Comparison of ENCODE assay signal across 23 cellular contexts in the genomic region with DNA sequence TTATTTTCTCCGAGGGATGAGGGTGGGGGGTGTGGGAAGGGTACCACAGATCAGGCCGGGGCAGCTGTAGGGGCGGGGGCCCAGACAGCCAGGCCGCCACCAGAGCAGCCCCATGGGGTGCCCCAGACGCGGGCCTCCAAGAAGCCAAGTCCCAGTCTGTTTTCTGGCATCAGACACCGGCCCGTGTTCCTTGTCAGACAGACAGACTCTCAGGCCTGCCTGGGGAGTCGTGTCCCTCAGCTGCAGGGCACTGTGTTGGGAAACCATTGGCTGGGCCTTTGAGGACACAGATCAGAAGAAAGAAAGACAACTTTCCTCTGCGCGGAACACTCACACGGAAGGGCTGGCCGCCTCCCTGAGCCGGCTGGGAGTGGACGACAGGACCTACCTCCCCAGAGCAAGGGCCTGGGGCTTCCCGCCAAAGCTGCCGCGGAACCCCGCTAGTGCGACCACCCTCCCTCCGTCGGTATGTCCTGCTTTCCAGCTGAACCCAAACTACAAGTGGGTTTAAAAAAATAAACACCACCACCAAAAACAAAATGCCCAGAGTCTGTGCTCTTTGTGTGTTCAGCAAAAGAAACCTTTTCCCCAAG.
DNase-seq lines count a peak whose midpoint lies in the region; ATAC-seq and TF ChIP-seq lines count a peak whose summit lies in the region.
"Had no signal": no experiment of that assay in that cellular context is flagged by ENCODE, and none has a peak within 500 bp of the region (broad histone marks: within the 10 kb centered on the region; RNA-seq: fewer than 3 reads in every experiment).

No MANE protein-coding gene starts in this region.

- no peak overlapping the region for H3K9ac ChIP-seq in endodermal cell (ENCODE audit: extremely low read depth, low read length, poor library complexity, severe bottlenecking)
- no peak overlapping the region for H3K9ac ChIP-seq in neuronal stem cell (ENCODE audit: low read depth, low read length, poor library complexity)

- peaks cover 9% of the 10 kb centered on the region for H3K36me3 Mint-ChIP-seq in endodermal cell (ENCODE audit: low read depth)
- H3K36me3 Mint-ChIP-seq: activated naive CD4-positive, alpha-beta T cell treated with anti-CD3 and anti-CD28 coated beads, Interleukin-2, amount 10 ng/mL, durations not matched to agents 7 days and 5 days; natural killer cell had no signal

- peak overlapping the region; percentile 64 for H2BK15ac ChIP-seq in neuronal stem cell (ENCODE audit: low read length)

- peak overlapping the region; percentile 46 for H3K18ac ChIP-seq in neuronal stem cell (ENCODE audit: low read length)

- H3K4me1 Mint-ChIP-seq in endodermal cell, result peaks cover 13% of the 10 kb centered on the region
- H3K4me1 Mint-ChIP-seq: activated naive CD4-positive, alpha-beta T cell treated with anti-CD3 and anti-CD28 coated beads, Interleukin-2, amount 10 ng/mL, durations not matched to agents 7 days and 5 days had no signal

- no peak overlapping the region for H3K23ac ChIP-seq in neuronal stem cell (ENCODE audit: low read depth, low read length, poor library complexity)

- no peaks in the 10 kb centered on the region for H3K27me3 Mint-ChIP-seq in endodermal cell (ENCODE audit: insufficient read depth)
- H3K27me3 Mint-ChIP-seq: stimulated activated naive B cell treated with anti-CD40 and anti-IgM and Interleukin-4, amounts not matched to agents 10 μg/mL and 1 μg/mL and 100 μg/mL, for 72 hours had no signal

- H4K91ac ChIP-seq in neuronal stem cell (ENCODE audit: low read depth, low read length, poor library complexity), result no peak overlapping the region

- intact Hi-C loops in Right ventricle myocardium inferior (cut with DNase I) (no loop called here), left ventricle myocardium inferior (cut with micrococcal nuclease) (no loop called here), tibial artery (cut with DNase I; ENCODE audit: low total_unique reads) (no loop called here)

- H3K4me2 ChIP-seq in neuronal stem cell (ENCODE audit: insufficient read depth, low read length, poor library complexity, severe bottlenecking), result no peak overlapping the region

- no peaks in the 10 kb centered on the region for H3K9me3 Mint-ChIP-seq in endodermal cell
- H3K9me3 Mint-ChIP-seq: natural killer cell had no signal

- H3K79me1 ChIP-seq in neuronal stem cell (ENCODE audit: low read depth, low read length), result no peaks in the 10 kb centered on the region

- WGBS in endodermal cell (ENCODE audit: insufficient coverage in 1 of 2, insufficient read length in 1 of 2), 2 experiments, result 89 to 95% methylated on average over 16 to 22 of the region's 22 CpGs
- WGBS in neuronal stem cell (ENCODE audit: extremely low coverage in 2 of 2, insufficient read length in 2 of 2, insufficient replicate concordance in 1 of 2), 2 donors, result no CpG with 5 or more reads among the region's 22 CpGs

- H4K8ac ChIP-seq in neuronal stem cell (ENCODE audit: low read depth, low read length), result no peak overlapping the region

- H3K36me3 ChIP-seq in left ventricle myocardium inferior (peaks cover 4% of the 10 kb centered on the region), endodermal cell (ENCODE audit: control insufficient read depth, insufficient read depth, low read length) (peaks cover 8% of the 10 kb centered on the region), neuronal stem cell (replicated peaks in 1 of 2; ENCODE audit: control insufficient read depth in 2 of 2, insufficient read depth in 2 of 2, low read length in 2 of 2) (peaks cover 0 to 2% of the 10 kb centered on the region in 2 donors), tibial artery (peaks cover 0 to 36% (median 0%) of the 10 kb centered on the region in 3 donors)
- H3K36me3 ChIP-seq: colonic mucosa had no signal

- no peak overlapping the region for H2AFZ ChIP-seq in neuronal stem cell (ENCODE audit: low read length)

- H3K4me3 ChIP-seq in left ventricle myocardium inferior, result no peak overlapping the region
- no peak overlapping the region for H3K4me3 ChIP-seq in endodermal cell (ENCODE audit: low read length)
- no peak overlapping the region for H3K4me3 ChIP-seq in neuronal stem cell (ENCODE audit: low read length in 2 of 2)
- H3K4me3 ChIP-seq in tibial artery, result no peak overlapping the region
- H3K4me3 ChIP-seq: colonic mucosa, K562, upper lobe of left lung had no signal

- H3K4ac ChIP-seq in neuronal stem cell (ENCODE audit: low read length), result no peak overlapping the region

- peak overlapping the region; percentile 83 for H2BK120ac ChIP-seq in neuronal stem cell (ENCODE audit: low read depth, low read length)

- H2BK5ac ChIP-seq in neuronal stem cell (ENCODE audit: low read length), result no peak overlapping the region

- H3K14ac ChIP-seq in neuronal stem cell (ENCODE audit: low read length), result no peak overlapping the region

- TF ChIP-seq CTCF in left ventricle myocardium inferior (IDR thresholded peaks at IDR 0.05; ENCODE audit: borderline replicate concordance) (no peak), endodermal cell (conservative IDR thresholded peaks at IDR 0.05) (no peak), tibial artery (IDR thresholded peaks at IDR 0.05) (no peak)

- H3K9me3 ChIP-seq in left ventricle myocardium inferior (replicated peaks), result peaks cover 10% of the 10 kb centered on the region
- no peaks in the 10 kb centered on the region for H3K9me3 ChIP-seq in endodermal cell (ENCODE audit: control insufficient read depth, low read length)
- peaks cover 4 to 6% of the 10 kb centered on the region in 2 donors for H3K9me3 ChIP-seq in neuronal stem cell (replicated peaks in 1 of 2; ENCODE audit: control insufficient read depth in 2 of 2, insufficient read depth in 1 of 2, low read depth in 1 of 2, low read length in 2 of 2)
- no peaks in the 10 kb centered on the region for H3K9me3 ChIP-seq in tibial artery
- H3K9me3 ChIP-seq: colonic mucosa had no signal

- H3K27ac Mint-ChIP-seq in endodermal cell, result no peak overlapping the region
- H3K27ac Mint-ChIP-seq: activated naive CD4-positive, alpha-beta T cell treated with anti-CD3 and anti-CD28 coated beads, Interleukin-2, amount 10 ng/mL, durations not matched to agents 7 days and 5 days; activated T-cell treated with anti-CD3 and anti-CD28 coated beads, Interleukin-2, amount 50 U/mL, for 72 hours; natural killer cell had no signal

- H3K4me1 ChIP-seq in left ventricle myocardium inferior (peaks cover 6% of the 10 kb centered on the region), endodermal cell (ENCODE audit: control insufficient read depth, insufficient read depth, low read length) (peaks cover 14% of the 10 kb centered on the region), neuronal stem cell (ENCODE audit: control insufficient read depth in 2 of 2, insufficient read depth in 1 of 2, low read depth in 1 of 2, low read length in 2 of 2) (peaks cover 32 to 36% of the 10 kb centered on the region in 2 donors), tibial artery (peaks cover 4 to 52% (median 28%) of the 10 kb centered on the region in 4 donors)
- H3K4me1 ChIP-seq: colonic mucosa had no signal

- DNase-seq in Right ventricle myocardium inferior (ENCODE audit: missing footprints) (peak; percentile 74), left ventricle myocardium inferior (no peak), endodermal cell (no peak), neuronal stem cell (ENCODE audit: low spot score) (no peak), tibial artery (peak; percentile 88 to 94), NCI-H510A (lab: John Stamatoyannopoulos, UW) (no peak)
- DNase-seq: 8988T; activated CD4-positive, alpha-beta T cell treated with anti-CD3 and anti-CD28 coated beads for 1 hour; activated naive CD4-positive, alpha-beta T cell treated with anti-CD3 and anti-CD28 coated beads, Interleukin-2, amount 10 ng/mL, durations not matched to agents 7 days and 5 days; activated T-cell treated with anti-CD3 and anti-CD28 coated beads, Interleukin-2, amount 50 U/mL, for 72 hours; colonic mucosa; DMS79; HCEC 1CT; natural killer cell; NCI-H1436 treated with DMSO at 0.1 percent for 48 hours; NCI-H524; stimulated activated CD4-positive, alpha-beta T cell treated with anti-CD3 and anti-CD28 coated beads, Interleukin-2, amount 100 ng/mL, for 24 hours; stimulated activated naive B cell treated with anti-CD40 and anti-IgM and Interleukin-4, amounts not matched to agents 10 μg/mL and 1 μg/mL and 100 μg/mL, for 72 hours had no signal

- H3K27ac ChIP-seq in left ventricle myocardium inferior (replicated peaks) (no peak overlapping the region), endodermal cell (ENCODE audit: low read depth, low read length) (peak overlapping the region; percentile 76), neuronal stem cell (replicated peaks; ENCODE audit: low read length) (no peak overlapping the region), tibial artery (peak overlapping the region; percentile 68 to 75)
- H3K27ac ChIP-seq: colonic mucosa, upper lobe of left lung had no signal

- H3K27me3 ChIP-seq in left ventricle myocardium inferior (ENCODE audit: low read depth) (no peaks in the 10 kb centered on the region), endodermal cell (ENCODE audit: control insufficient read depth, insufficient read depth, low read length, poor library complexity, severe bottlenecking) (no peaks in the 10 kb centered on the region), neuronal stem cell (ENCODE audit: control insufficient read depth in 3 of 3, insufficient read depth in 3 of 3, low read depth in 1 of 3, low read length in 3 of 3) (peaks cover 0 to 2% (median 0%) of the 10 kb centered on the region in 3 experiments), tibial artery (no peaks in the 10 kb centered on the region)
- H3K27me3 ChIP-seq: colonic mucosa, upper lobe of left lung had no signal

- ATAC-seq in Right ventricle myocardium inferior (peak; percentile 38), GM21528 (IDR thresholded peaks at IDR 0.05; ENCODE audit: low FRiP score, unreplicated experiment) (no peak)
- no peak for ATAC-seq in activated CD4-positive, CD25-positive, alpha-beta regulatory T cell treated with anti-CD3 and anti-CD28 coated beads, Interleukin-2, amount 50 U/mL, for 24 hours
- ATAC-seq: activated T-cell treated with anti-CD3 and anti-CD28 coated beads, Interleukin-2, amount 50 U/mL, for 72 hours; K562; natural killer cell had no signal

- H3K4me3 Mint-ChIP-seq in endodermal cell, result no peak overlapping the region
- H3K4me3 Mint-ChIP-seq: activated naive CD4-positive, alpha-beta T cell treated with anti-CD3 and anti-CD28 coated beads, Interleukin-2, amount 10 ng/mL, durations not matched to agents 7 days and 5 days; activated T-cell treated with anti-CD3 and anti-CD28 coated beads, Interleukin-2, amount 50 U/mL, for 72 hours; mesothelial cell of epicardium; natural killer cell; stimulated activated naive B cell treated with anti-CD40 and anti-IgM and Interleukin-4, amounts not matched to agents 10 μg/mL and 1 μg/mL and 100 μg/mL, for 72 hours had no signal

- peak overlapping the region; percentile 40 for H2AK5ac ChIP-seq in neuronal stem cell (ENCODE audit: low read depth, low read length)

- H2BK12ac ChIP-seq in neuronal stem cell (ENCODE audit: low read length), result peak overlapping the region; percentile 69

Comparison
In these comparisons a context has a peak if more than half of its experiments do, and no peak if none do; other contexts are left out.
1. DNase-seq: peak in Right ventricle myocardium inferior (single experiment) and tibial artery (2 of 2); none in left ventricle myocardium inferior (single experiment), endodermal cell (single experiment), neuronal stem cell (single experiment) and NCI-H510A (single experiment).
2. H3K27ac ChIP-seq: peak in endodermal cell (single experiment) and tibial artery (2 of 2); none in left ventricle myocardium inferior (single experiment) and neuronal stem cell (single experiment).